Comparison of ENCODE assay signal across 8 cellular contexts in the genomic region with DNA sequence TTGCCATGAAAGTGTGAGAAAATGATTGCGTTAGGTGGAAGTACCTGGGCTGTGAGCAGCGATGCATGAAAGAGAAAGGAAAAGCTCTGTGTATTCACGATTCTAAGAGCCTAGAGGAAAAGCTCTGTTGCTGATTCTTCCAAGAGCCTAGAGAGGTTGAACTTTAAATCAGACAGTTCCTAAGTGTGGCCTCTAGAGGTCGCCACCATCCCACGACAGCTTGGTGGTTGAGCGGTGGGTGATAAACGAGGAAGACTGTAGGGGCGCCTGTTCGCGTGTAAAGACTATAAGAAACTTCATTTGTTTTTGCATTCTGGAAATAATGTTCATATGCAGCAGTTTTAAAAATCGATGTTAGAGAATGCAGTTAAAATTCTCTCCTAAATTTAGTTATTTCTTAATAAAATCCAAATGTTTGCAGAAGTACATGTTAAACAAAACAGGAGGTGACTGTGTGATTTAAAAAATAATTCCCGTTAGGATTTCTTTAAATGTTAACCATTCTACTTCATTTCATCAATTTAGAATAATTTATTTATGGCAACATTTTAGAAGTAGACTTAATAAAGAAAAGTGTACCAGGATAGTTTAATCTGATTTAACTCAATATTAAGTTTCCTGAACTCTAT.
DNase-seq lines count a peak whose midpoint lies in the region; ATAC-seq and TF ChIP-seq lines count a peak whose summit lies in the region.

No MANE protein-coding gene starts in this region.

- POLR2A ChIA-PET in SK-N-SH (lab: Yijun Ruan, JAX): no interaction called here

- H3K79me2 ChIP-seq in SK-N-SH (ENCODE audit: insufficient read depth) (no peaks in the 10 kb centered on the region), mesendoderm (ENCODE audit: control insufficient read depth, insufficient read depth, low read length) (no peaks in the 10 kb centered on the region)

- TF ChIP-seq POLR2A in body of pancreas (IDR thresholded peaks at IDR 0.05): no peak

- H3K4me1 ChIP-seq in SK-N-SH (ENCODE audit: control insufficient read depth in 1 of 2, insufficient read depth in 2 of 2, low read depth in 1 of 2, low read length in 1 of 2): no peaks in the 10 kb centered on the region
- H3K4me1 ChIP-seq in body of pancreas: no peaks in the 10 kb centered on the region
- peaks cover 2% of the 10 kb centered on the region for H3K4me1 ChIP-seq in mesendoderm (ENCODE audit: control insufficient read depth, low read depth, low read length)

- DNase-seq in CMK (ENCODE audit: low read depth) (peak; percentile 47), NAMALWA (ENCODE audit: low spot score) (peak; percentile 82), SK-N-SH (peak; percentile 70), body of pancreas (peak in 3 of 4 donors; percentile 10 to 27 (median 19)), mesendoderm (peak; percentile 82), LoVo (ENCODE audit: low spot score) (no peak)

- CTCF ChIA-PET in SK-N-SH (lab: Yijun Ruan, JAX): interaction anchor here (0.5 to 2.5 kb wide), 11 partner anchors 10 to 56 kb away, joined by 3 to 7 read pairs (median 4); no protein-coding TSS in a partner anchor

- H4K5ac ChIP-seq in mesendoderm (ENCODE audit: low read length): no peak overlapping the region

- no peak overlapping the region for H4K8ac ChIP-seq in mesendoderm (ENCODE audit: low read depth, low read length)

- no peak overlapping the region for H3K4me2 ChIP-seq in SK-N-SH
- no peak overlapping the region for H3K4me2 ChIP-seq in mesendoderm (ENCODE audit: low read length)

- H3K9me3 ChIP-seq in SK-N-SH (peaks cover 7% of the 10 kb centered on the region; the same call in 1 of the 2 replicates), body of pancreas (peaks cover 0 to 4% (median 0%) of the 10 kb centered on the region in 3 donors)

- no peak for TF ChIP-seq EP300 in SK-N-SH (IDR thresholded peaks at IDR 0.05; ENCODE audit: borderline replicate concordance in 1 of 2, low read depth in 1 of 2, low read length in 1 of 2)

- peak; percentile 68 for TF ChIP-seq CTCF in SK-N-SH (IDR thresholded peaks at IDR 0.05)
- TF ChIP-seq CTCF in body of pancreas (IDR thresholded peaks at IDR 0.05): peak in 6 of 7 experiments; percentile 30 to 55 (median 44)

- intact Hi-C loops in body of pancreas (cut with DNase I): no loop called here

- no peaks in the 10 kb centered on the region for H4K20me1 ChIP-seq in SK-N-SH (ENCODE audit: insufficient read depth)

- H3K27ac ChIP-seq in SK-N-SH (ENCODE audit: low read depth in 2 of 2, low read length in 1 of 2): no peak overlapping the region
- no peak overlapping the region for H3K27ac ChIP-seq in body of pancreas
- H3K27ac ChIP-seq in mesendoderm (ENCODE audit: low read depth, low read length): no peak overlapping the region

- 14% methylated on average over 12 of the region's 12 CpGs for WGBS in SK-N-SH (ENCODE audit: low lambda C conversion rate)
- 23 to 28% methylated on average over 12 of the region's 12 CpGs for WGBS in body of pancreas, 2 donors
- no CpG with 5 or more reads among the region's 12 CpGs for WGBS in mesendoderm (ENCODE audit: extremely low coverage, insufficient coverage, low lambda C conversion rate)

- H3K36me3 ChIP-seq in SK-N-SH (replicated peaks in 1 of 2; ENCODE audit: control insufficient read depth in 1 of 2, insufficient read depth in 2 of 2, low read length in 1 of 2) (no peaks in the 10 kb centered on the region), body of pancreas (replicated peaks in 1 of 2; ENCODE audit: insufficient read depth in 1 of 2, low read depth in 2 of 2) (no peaks in the 10 kb centered on the region), mesendoderm (ENCODE audit: control insufficient read depth, insufficient read depth, low read length) (no peaks in the 10 kb centered on the region)

- TF ChIP-seq RAD21 in SK-N-SH (IDR thresholded peaks at IDR 0.05; ENCODE audit: low read length): peak; percentile 68

- H2AK5ac ChIP-seq in mesendoderm (ENCODE audit: low read length): no peak overlapping the region

- H3K79me1 ChIP-seq in mesendoderm (ENCODE audit: low read length): no peaks in the 10 kb centered on the region

- no peak overlapping the region for H3K56ac ChIP-seq in mesendoderm (ENCODE audit: low read length)

- no peak overlapping the region for H2BK15ac ChIP-seq in mesendoderm (replicated peaks; ENCODE audit: low read depth)

- H3F3A ChIP-seq in SK-N-SH (replicated peaks; ENCODE audit: insufficient read depth): no peaks in the 10 kb centered on the region

- H3K27me3 ChIP-seq in SK-N-SH (ENCODE audit: insufficient read depth) (no peaks in the 10 kb centered on the region), body of pancreas (no peaks in the 10 kb centered on the region), mesendoderm (ENCODE audit: insufficient read depth, low read length, poor library complexity) (no peaks in the 10 kb centered on the region)

- H2BK5ac ChIP-seq in mesendoderm (ENCODE audit: low read length): no peak overlapping the region

- peak; percentile 80 for ATAC-seq in GM19351 (IDR thresholded peaks at IDR 0.05; ENCODE audit: unreplicated experiment)
- peak; percentile 52 for ATAC-seq in body of pancreas
- ATAC-seq in HG03025 (IDR thresholded peaks at IDR 0.05; ENCODE audit: low FRiP score, unreplicated experiment): no peak

- H3K9ac ChIP-seq in SK-N-SH (no peak overlapping the region), mesendoderm (ENCODE audit: low read length) (no peak overlapping the region)

- H3K4me3 ChIP-seq in SK-N-SH (ENCODE audit: low read depth in 2 of 2, low read length in 1 of 2): peak overlapping the region in 1 of 2 experiments; percentile 20; a peak in 1 of 4 replicates
- no peak overlapping the region for H3K4me3 ChIP-seq in body of pancreas
- H3K4me3 ChIP-seq in mesendoderm (ENCODE audit: low read length): no peak overlapping the region

- no peak overlapping the region for H2AFZ ChIP-seq in SK-N-SH (ENCODE audit: low read depth)

- no peak overlapping the region for H3K18ac ChIP-seq in mesendoderm (ENCODE audit: low read length)

- no peak overlapping the region for H2BK120ac ChIP-seq in mesendoderm (ENCODE audit: low read depth, low read length)

- no peak overlapping the region for H3K4ac ChIP-seq in mesendoderm (ENCODE audit: low read depth, low read length)

- no peaks in the 10 kb centered on the region for H3K9me2 ChIP-seq in SK-N-SH

- H3K23ac ChIP-seq in mesendoderm (ENCODE audit: low read length): no peak overlapping the region

TF ChIP-seq in SK-N-SH, 30 proteins besides CTCF, POLR2A, EP300 and RAD21:
- TF ChIP-seq POLR2AphosphoS5 (IDR thresholded peaks at IDR 0.05; ENCODE audit: low read depth, low read length) (no peak), TCF12 (IDR thresholded peaks at IDR 0.05) (no peak), TEAD4 (IDR thresholded peaks at IDR 0.05; ENCODE audit: borderline replicate concordance, insufficient read depth) (no peak), FOXM1 (IDR thresholded peaks at IDR 0.05; ENCODE audit: low read depth) (no peak), JUND (IDR thresholded peaks at IDR 0.05) (no peak), SMC3 (IDR thresholded peaks at IDR 0.05; ENCODE audit: low read depth, low read length) (no peak; the same call in 1 of the 2 replicates), FOSL2 (IDR thresholded peaks at IDR 0.05; ENCODE audit: borderline replicate concordance, low read depth) (no peak), SIN3A (IDR thresholded peaks at IDR 0.05; ENCODE audit: borderline replicate concordance, low read depth, low read length) (no peak), YY1 (IDR thresholded peaks at IDR 0.05; ENCODE audit: low read depth) (no peak), GATA2 (CRISPR knock-in tag; IDR thresholded peaks at IDR 0.05) (no peak), RFX5 (IDR thresholded peaks at IDR 0.05; ENCODE audit: low read length) (no peak), GABPA (IDR thresholded peaks at IDR 0.05; ENCODE audit: low read depth) (no peak)
- TF ChIP-seq, protein P1, sequence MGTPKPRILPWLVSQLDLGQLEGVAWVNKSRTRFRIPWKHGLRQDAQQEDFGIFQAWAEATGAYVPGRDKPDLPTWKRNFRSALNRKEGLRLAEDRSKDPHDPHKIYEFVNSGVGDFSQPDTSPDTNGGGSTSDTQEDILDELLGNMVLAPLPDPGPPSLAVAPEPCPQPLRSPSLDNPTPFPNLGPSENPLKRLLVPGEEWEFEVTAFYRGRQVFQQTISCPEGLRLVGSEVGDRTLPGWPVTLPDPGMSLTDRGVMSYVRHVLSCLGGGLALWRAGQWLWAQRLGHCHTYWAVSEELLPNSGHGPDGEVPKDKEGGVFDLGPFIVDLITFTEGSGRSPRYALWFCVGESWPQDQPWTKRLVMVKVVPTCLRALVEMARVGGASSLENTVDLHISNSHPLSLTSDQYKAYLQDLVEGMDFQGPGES (IDR thresholded peaks at IDR 0.05; ENCODE audit: low read depth, low read length): no peak
TF ChIP-seq in SK-N-SH: peak in this region for 0.
